9 cellular contexts compared by ENCODE assay signal in genomic region chr14:77804592-77804991, GRCh38. TPM values are rescaled to one million over a fixed set of nuclear protein-coding genes. Genes with fewer than 3 reads are reported as not detected.
DNase-seq lines count a peak whose midpoint lies in the region; ATAC-seq and TF ChIP-seq lines count a peak whose summit lies in the region.
"Had no signal": no experiment of that assay in that cellular context is flagged by ENCODE, and none has a peak within 500 bp of the region (broad histone marks: within the 10 kb centered on the region; RNA-seq: fewer than 3 reads in every experiment).

No MANE protein-coding gene starts in this region.

- ATAC-seq in HG03457 (IDR thresholded peaks at IDR 0.05; ENCODE audit: unreplicated experiment) (no peak), T-helper 17 cell (no peak)

- H3K4me1 Mint-ChIP-seq in T-helper 17 cell, result peaks cover 14% of the 10 kb centered on the region

- H3K27ac Mint-ChIP-seq in T-helper 17 cell, result no peak overlapping the region

- no peaks in the 10 kb centered on the region for H3K27me3 Mint-ChIP-seq in T-helper 17 cell

- no peaks in the 10 kb centered on the region for H3K27me3 ChIP-seq in SJCRH30

- H3K36me3 Mint-ChIP-seq in T-helper 17 cell (ENCODE audit: low read depth), result peaks cover 3% of the 10 kb centered on the region

- H3K36me3 ChIP-seq in SJCRH30, result no peaks in the 10 kb centered on the region

- H3K4me3 ChIP-seq in SJCRH30 (no peak overlapping the region), fibroblast of villous mesenchyme (ENCODE audit: low read depth, low read length) (no peak overlapping the region)

- no peak overlapping the region for H3K4me3 Mint-ChIP-seq in T-helper 17 cell

- H3K4me1 ChIP-seq in SJCRH30, result no peaks in the 10 kb centered on the region

- DNase-seq in AG20443 (ENCODE audit: low spot score) (peak; percentile 18), GM20000 (ENCODE audit: low spot score) (peak; percentile 49), SJCRH30 (peak; percentile 21 to 36), fibroblast of villous mesenchyme (ENCODE audit: low read depth) (peak; percentile 12), NCI-H2171 treated with DMSO at 0.1 percent for 48 hours (lab: John Stamatoyannopoulos, UW) (no peak), NCI-H187 treated with DMSO at 0.1 percent for 48 hours (lab: John Stamatoyannopoulos, UW) (no peak), T-helper 17 cell (no peak)
- DNase-seq: NCI-H1048 had no signal

- TF ChIP-seq CTCF in GM20000 (IDR thresholded peaks at IDR 0.05; ENCODE audit: extremely low read depth, missing control alignments), result peak; percentile 42
- TF ChIP-seq CTCF in fibroblast of villous mesenchyme (IDR thresholded peaks at IDR 0.05; ENCODE audit: insufficient read depth, low read depth, low read length), result peak; percentile 49

- H3K9me3 ChIP-seq in SJCRH30 (replicated peaks) (no peaks in the 10 kb centered on the region), T-helper 17 cell (ENCODE audit: control insufficient read depth, low read length, poor library complexity, severe bottlenecking) (no peaks in the 10 kb centered on the region)

- no peak overlapping the region for H3K27ac ChIP-seq in SJCRH30

RNA-seq across cellular contexts. Expression of gene ADCK1, which starts 4.7 kb away (rescaled TPM):
- total RNA-seq in SJCRH30 (2014; rRNA removed; shearing (Covaris generic)), result 1.5 TPM in 2 replicates
- total RNA-seq in fibroblast of villous mesenchyme, result 6.5 and 10.3 TPM in 2 replicates
- total RNA-seq in T-helper 17 cell, result 1 to 10 TPM; 4.7 to 5.1 TPM

RNA-seq across cellular contexts. Expression of gene SNW1, which starts 43.6 kb away (rescaled TPM):
- 77.3 and 82.3 TPM in 2 replicates for total RNA-seq in SJCRH30 (2014; rRNA removed; shearing (Covaris generic))
- total RNA-seq in fibroblast of villous mesenchyme (56.6 and 58.9 TPM in 2 replicates), T-helper 17 cell (10 to 100 TPM; 90.6 to 92.2 TPM)

Comparison
In these comparisons a context has a peak if more than half of its experiments do, and no peak if none do; other contexts are left out.
1. DNase-seq: peak in AG20443 (single experiment), GM20000 (single experiment), SJCRH30 (2 of 2) and fibroblast of villous mesenchyme (single experiment); none in NCI-H2171 treated with DMSO at 0.1 percent for 48 hours (single experiment), NCI-H187 treated with DMSO at 0.1 percent for 48 hours (single experiment) and T-helper 17 cell (0 of 3).